Comparison of ENCODE assay signal across 29 cellular contexts in genomic region chr11:85256433-85256832, GRCh38.
"Had no signal": no experiment of that assay in that cellular context is flagged by ENCODE, and none has a peak within 500 bp of the region (broad histone marks: within the 10 kb centered on the region; RNA-seq: fewer than 3 reads in every experiment).

No MANE protein-coding gene starts in this region.

- H3K9me3 ChIP-seq: colonic mucosa, esophagus muscularis mucosa, gastrocnemius medialis, gastroesophageal sphincter had no signal

- FAIRE-seq: colon, endometrium, endothelial cell of umbilical vein, frontal cortex had no signal

- H3K27ac ChIP-seq: colonic mucosa, coronary artery, dorsolateral prefrontal cortex, epithelial cell of prostate, esophagus muscularis mucosa, esophagus squamous epithelium, foreskin keratinocyte, gastrocnemius medialis, gastroesophageal sphincter, heart left ventricle, heart right ventricle had no signal

- DNase-seq: colonic mucosa; cortex of kidney; dermis blood vessel endothelial cell; dorsolateral prefrontal cortex; effector CD4-positive, alpha-beta T cell; effector CD8-positive, alpha-beta T cell; effector memory CD4-positive, alpha-beta T cell; effector memory CD8-positive, alpha-beta T cell; endodermal cell; erythroblast; esophagus squamous epithelium; foreskin fibroblast; foreskin keratinocyte; foreskin melanocyte; gastrocnemius medialis; glutamatergic neuron; head of caudate nucleus; heart left ventricle; heart right ventricle had no signal

- H3K4me1 ChIP-seq: colonic mucosa, esophagus muscularis mucosa, esophagus squamous epithelium, gastrocnemius medialis, gastroesophageal sphincter, heart left ventricle, heart right ventricle had no signal

- H3K27ac Mint-ChIP-seq: dendritic cell treated with granulocyte-macrophage colony-stimulating factor and Interleukin-4, amounts not matched to agents 40 ng/mL and 50 ng/mL, for 4 days; effector memory CD8-positive, alpha-beta T cell; endodermal cell had no signal

- H3K4me3 ChIP-seq: colonic mucosa, coronary artery, dorsolateral prefrontal cortex, esophagus muscularis mucosa, esophagus squamous epithelium, gastrocnemius medialis, gastroesophageal sphincter, heart left ventricle, heart right ventricle had no signal

- H3K27me3 ChIP-seq: colonic mucosa, dorsolateral prefrontal cortex, esophagus muscularis mucosa, esophagus squamous epithelium, foreskin keratinocyte, gastrocnemius medialis, gastroesophageal sphincter, heart left ventricle, heart right ventricle had no signal

- H3K4me3 Mint-ChIP-seq: dendritic cell treated with granulocyte-macrophage colony-stimulating factor and Interleukin-4, amounts not matched to agents 40 ng/mL and 50 ng/mL, for 4 days; effector memory CD8-positive, alpha-beta T cell; endodermal cell had no signal

- ATAC-seq: effector memory CD8-positive, alpha-beta T cell; esophagus mucosa; foreskin keratinocyte; gastrocnemius medialis; gastroesophageal sphincter; heart left ventricle; heart right ventricle had no signal

- H3K27me3 Mint-ChIP-seq: dendritic cell treated with granulocyte-macrophage colony-stimulating factor and Interleukin-4, amounts not matched to agents 40 ng/mL and 50 ng/mL, for 4 days; effector memory CD8-positive, alpha-beta T cell had no signal

- H3K36me3 ChIP-seq: colonic mucosa, esophagus muscularis mucosa, esophagus squamous epithelium, gastrocnemius medialis, heart left ventricle, heart right ventricle had no signal
